Comparison of ENCODE assay signal across 20 cellular contexts in genomic region chr19:34588249-34588648, GRCh38.
"Had no signal": no experiment of that assay in that cellular context is flagged by ENCODE, and none has a peak within 500 bp of the region (broad histone marks: within the 10 kb centered on the region; RNA-seq: fewer than 3 reads in every experiment).

No MANE protein-coding gene starts in this region.

- H3K27me3 Mint-ChIP-seq: activated CD4-positive, alpha-beta memory T cell treated with anti-CD3 and anti-CD28 coated beads, Interleukin-2, amount 10 ng/mL, durations not matched to agents 7 days and 5 days; activated naive CD4-positive, alpha-beta T cell treated with anti-CD3 and anti-CD28 coated beads, Interleukin-2, amount 10 ng/mL, durations not matched to agents 7 days and 5 days had no signal

- H3K4me3 Mint-ChIP-seq: activated CD4-positive, alpha-beta memory T cell treated with anti-CD3 and anti-CD28 coated beads, Interleukin-2, amount 10 ng/mL, durations not matched to agents 7 days and 5 days; activated naive CD4-positive, alpha-beta T cell treated with anti-CD3 and anti-CD28 coated beads, Interleukin-2, amount 10 ng/mL, durations not matched to agents 7 days and 5 days; activated T-cell treated with anti-CD3 and anti-CD28 coated beads, Interleukin-2, amount 50 U/mL, for 4 hours; central memory CD8-positive, alpha-beta T cell; memory B cell; neural crest cell; stimulated activated naive CD8-positive, alpha-beta T cell treated with anti-CD3 and anti-CD28 coated beads, Interleukin-15, Interleukin-2, amounts not matched to agents 100 ng/mL and 50 ng/mL, for 24 hours had no signal

- H3K27ac Mint-ChIP-seq: activated CD4-positive, alpha-beta memory T cell treated with anti-CD3 and anti-CD28 coated beads, Interleukin-2, amount 10 ng/mL, durations not matched to agents 7 days and 5 days; activated naive CD4-positive, alpha-beta T cell treated with anti-CD3 and anti-CD28 coated beads, Interleukin-2, amount 10 ng/mL, durations not matched to agents 7 days and 5 days; memory B cell; stimulated activated naive CD8-positive, alpha-beta T cell treated with anti-CD3 and anti-CD28 coated beads, Interleukin-15, Interleukin-2, amounts not matched to agents 100 ng/mL and 50 ng/mL, for 24 hours had no signal

- ATAC-seq: activated T-cell treated with anti-CD3 and anti-CD28 coated beads, Interleukin-2, amount 50 U/mL, for 4 hours; gastrocnemius medialis; heart right ventricle; right cardiac atrium had no signal

- FAIRE-seq: endometrium had no signal

- DNase-seq: activated CD4-positive, alpha-beta memory T cell treated with anti-CD3 and anti-CD28 coated beads, Interleukin-2, amount 10 ng/mL, durations not matched to agents 7 days and 5 days; activated CD4-positive, alpha-beta T cell treated with anti-CD3 and anti-CD28 coated beads for 1 hour; activated effector memory CD4-positive, alpha-beta T cell treated with Interleukin-2 at 50 U/mL for 16 hours; activated naive CD4-positive, alpha-beta T cell treated with anti-CD3 and anti-CD28 coated beads, Interleukin-2, amount 10 ng/mL, durations not matched to agents 7 days and 5 days; activated T-cell treated with anti-CD3 and anti-CD28 coated beads, Interleukin-2, amount 50 U/mL, for 4 hours; aorta; brain microvascular endothelial cell; colonic mucosa; gastrocnemius medialis; heart right ventricle; left ventricle myocardium inferior; right cardiac atrium; stimulated activated CD4-positive, alpha-beta T cell treated with anti-CD3 and anti-CD28 coated beads, Interleukin-2, amount 100 ng/mL, for 24 hours; T-helper 2 cell; uterus had no signal

- H3K9me3 Mint-ChIP-seq: central memory CD8-positive, alpha-beta T cell had no signal

- H3K4me1 Mint-ChIP-seq: activated CD4-positive, alpha-beta memory T cell treated with anti-CD3 and anti-CD28 coated beads, Interleukin-2, amount 10 ng/mL, durations not matched to agents 7 days and 5 days; activated naive CD4-positive, alpha-beta T cell treated with anti-CD3 and anti-CD28 coated beads, Interleukin-2, amount 10 ng/mL, durations not matched to agents 7 days and 5 days; central memory CD8-positive, alpha-beta T cell; memory B cell; neural crest cell had no signal

- H3K36me3 Mint-ChIP-seq: activated naive CD4-positive, alpha-beta T cell treated with anti-CD3 and anti-CD28 coated beads, Interleukin-2, amount 10 ng/mL, durations not matched to agents 7 days and 5 days had no signal
